8 cellular contexts compared by ENCODE assay signal in genomic region chr15:40323239-40323952, GRCh38. TPM values are rescaled to one million over a fixed set of nuclear protein-coding genes. Genes with fewer than 3 reads are reported as not detected.
DNase-seq lines count a peak whose midpoint lies in the region; ATAC-seq and TF ChIP-seq lines count a peak whose summit lies in the region.

INAFM2 (plus strand) TSS chr15:40323692; CDS start chr15:40324056, 364 bp downstream.

- H3K4me1 Mint-ChIP-seq in HFFc6 (ENCODE audit: low read depth) = peaks cover 59% of the 10 kb centered on the region
- H3K4me1 Mint-ChIP-seq in activated naive CD4-positive, alpha-beta T cell treated with anti-CD3 and anti-CD28 coated beads, Interleukin-2, amount 10 ng/mL, durations not matched to agents 7 days and 5 days = peaks cover 29% of the 10 kb centered on the region

- ATAC-seq in omental fat pad (ENCODE audit: low FRiP score) = peak; percentile 95

- no peak for TF ChIP-seq POLR2A in testis (IDR thresholded peaks at IDR 0.05)

- H3K27ac Mint-ChIP-seq in HFFc6 = no peak within 1 kb of the TSS
- no peak within 1 kb of the TSS for H3K27ac Mint-ChIP-seq in activated naive CD4-positive, alpha-beta T cell treated with anti-CD3 and anti-CD28 coated beads, Interleukin-2, amount 10 ng/mL, durations not matched to agents 7 days and 5 days

- H3K36me3 Mint-ChIP-seq in HFFc6 (ENCODE audit: low read depth) = peaks cover 11% of the 10 kb centered on the region; the same call in 1 of the 2 replicates
- H3K36me3 Mint-ChIP-seq in activated naive CD4-positive, alpha-beta T cell treated with anti-CD3 and anti-CD28 coated beads, Interleukin-2, amount 10 ng/mL, durations not matched to agents 7 days and 5 days = peaks cover 7% of the 10 kb centered on the region

- peak within 1 kb of the TSS; percentile 86 for H3K4me3 ChIP-seq in GM08714 (ENCODE audit: low read length)
- H3K4me3 ChIP-seq in SK-N-MC = peak within 1 kb of the TSS; percentile 79
- H3K4me3 ChIP-seq in testis = peak within 1 kb of the TSS; percentile 70 to 81

- intact Hi-C loops in testis (cut with DNase I; ENCODE audit: low total_unique reads) = no loop called here

- TF ChIP-seq CTCF in HFFc6 (IDR thresholded peaks at IDR 0.05) (peak; percentile 82), omental fat pad (IDR thresholded peaks at IDR 0.05) (peak in 1 of 3 donors; percentile 31), testis (IDR thresholded peaks at IDR 0.05) (peak; percentile 49 to 90 (median 77))

- peaks cover 12% of the 10 kb centered on the region for H3K4me1 ChIP-seq in testis

- 0% methylated on average over 68 of the region's 103 CpGs; no CpG with 5 or more reads in 1 of the 2 donors for WGBS in testis, 2 donors

- no peaks in the 10 kb centered on the region for H3K27me3 ChIP-seq in testis

- H3K27ac ChIP-seq in SK-N-MC (peak within 1 kb of the TSS; percentile 92), testis (peak within 1 kb of the TSS in 1 of 2 donors; percentile 87)

- H3K4me3 Mint-ChIP-seq in HFFc6 = peak within 1 kb of the TSS; percentile 85
- H3K4me3 Mint-ChIP-seq in activated naive CD4-positive, alpha-beta T cell treated with anti-CD3 and anti-CD28 coated beads, Interleukin-2, amount 10 ng/mL, durations not matched to agents 7 days and 5 days = peak within 1 kb of the TSS; percentile 71

- H3K36me3 ChIP-seq in SK-N-MC (ENCODE audit: insufficient read depth, low read length) (peaks cover 8% of the 10 kb centered on the region), testis (ENCODE audit: low read depth, missing control alignments) (no peaks in the 10 kb centered on the region)

- DNase-seq in HFFc6 (peak; percentile 85), NAMALWA (ENCODE audit: low spot score) (peak; percentile 96), SK-N-MC (ENCODE audit: low read depth, low spot score) (peak; percentile 81), glomerular endothelial cell (ENCODE audit: extremely low read depth, low read depth, low spot score) (no peak), omental fat pad (ENCODE audit: low spot score) (peak; percentile 58), testis (peak; percentile 93)
- DNase-seq in activated naive CD4-positive, alpha-beta T cell treated with anti-CD3 and anti-CD28 coated beads, Interleukin-2, amount 10 ng/mL, durations not matched to agents 7 days and 5 days = peak; percentile 94

- H3K9ac ChIP-seq in SK-N-MC (ENCODE audit: insufficient read length) = peak within 1 kb of the TSS; percentile 51

- H3K27me3 Mint-ChIP-seq in HFFc6 (ENCODE audit: insufficient read depth) = peaks cover 2% of the 10 kb centered on the region
- peaks cover 32% of the 10 kb centered on the region for H3K27me3 Mint-ChIP-seq in activated naive CD4-positive, alpha-beta T cell treated with anti-CD3 and anti-CD28 coated beads, Interleukin-2, amount 10 ng/mL, durations not matched to agents 7 days and 5 days

- CTCF ChIA-PET in activated naive CD4-positive, alpha-beta T cell treated with anti-CD3 and anti-CD28 coated beads, Interleukin-2, amount 10 ng/mL, durations not matched to agents 7 days and 5 days (lab: Charles Lee) = interaction anchor here (0.7 to 21.9 kb wide), 10 partner anchors 8 to 91 kb away, joined by 3 to 425 read pairs (median 5); partner anchors contain the start of genes CCDC9B and PLCB2

- no peaks in the 10 kb centered on the region for H3K9me3 Mint-ChIP-seq in HFFc6
- H3K9me3 Mint-ChIP-seq in activated naive CD4-positive, alpha-beta T cell treated with anti-CD3 and anti-CD28 coated beads, Interleukin-2, amount 10 ng/mL, durations not matched to agents 7 days and 5 days = no peaks in the 10 kb centered on the region

- H3K9me3 ChIP-seq in SK-N-MC (ENCODE audit: low read depth, low read length) = no peaks in the 10 kb centered on the region
- no peaks in the 10 kb centered on the region for H3K9me3 ChIP-seq in testis

RNA-seq across cellular contexts. Expression of gene INAFM2, which starts in this region (rescaled TPM):
- total RNA-seq in HFFc6 (2021; fragmentation: NEBNext Ultra II Directional; extraction: Animal tissue kit (Norgen Biotek cat#: 25700)) = 10 to 100 TPM; 19.6 to 32.8 (median 23.4) TPM
- total RNA-seq in glomerular endothelial cell (13.5 and 20.7 TPM in 2 replicates), omental fat pad (10 to 100 TPM in 3 of 4 donors, 1 to 10 TPM in 1; 9.1 to 17.5 (median 12.2) TPM), testis (10 to 100 TPM; 31.8 to 49.8 TPM)
- polyA plus RNA-seq in testis (ENCODE audit: insufficient read depth, low read depth, low replicate concordance) = 43.4 TPM
